Comparison of ENCODE assay signal across 8 cellular contexts in the genomic region with DNA sequence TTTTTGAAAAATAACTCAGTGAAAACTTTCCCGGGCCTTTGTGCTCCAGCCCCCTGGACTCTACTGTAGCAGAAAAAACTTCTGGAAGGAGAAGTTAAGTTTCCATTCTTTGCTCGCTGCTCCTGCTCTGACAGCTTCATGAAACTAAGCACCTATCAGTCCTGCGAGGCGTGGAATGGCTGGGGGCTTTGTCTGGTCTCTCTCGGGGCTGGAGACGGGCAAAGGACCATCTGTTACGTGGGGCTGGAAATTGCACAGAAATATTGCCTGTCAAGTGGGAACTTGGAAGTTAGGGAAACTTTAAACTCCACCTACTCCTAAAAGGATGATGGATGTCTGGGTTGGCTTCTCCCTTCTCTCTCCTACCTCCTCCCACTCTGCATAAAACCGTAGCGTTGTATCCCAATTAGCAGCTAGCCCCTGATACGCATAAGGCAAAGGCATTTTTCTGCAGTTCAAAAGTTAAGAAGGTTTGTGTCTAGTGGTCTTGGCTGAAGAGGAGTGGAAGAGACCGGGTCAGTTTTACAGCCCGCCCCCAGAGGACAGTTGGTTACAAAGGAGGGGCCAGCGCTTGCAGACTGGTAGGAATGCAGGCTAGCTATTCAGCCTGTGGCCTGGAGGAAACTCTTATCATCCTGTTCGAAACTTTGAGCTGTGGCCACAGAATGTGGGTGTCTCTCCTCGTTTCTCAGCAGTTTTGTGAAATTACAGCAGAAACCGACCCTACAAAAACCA. TPM values are rescaled to one million over a fixed set of nuclear protein-coding genes. Genes with fewer than 3 reads are reported as not detected.
A peak's percentile ranks its signal among the peaks of the same experiment; 100 is the strongest.
DNase-seq lines count a peak whose midpoint lies in the region; ATAC-seq and TF ChIP-seq lines count a peak whose summit lies in the region.

No MANE protein-coding gene starts in this region.

- H3K4me3 ChIP-seq in cardiac muscle cell (peak overlapping the region; percentile 92), parathyroid adenoma (ENCODE audit: low read depth, low read length) (peak overlapping the region; percentile 40)

- H2AFZ ChIP-seq in parathyroid adenoma = no peak overlapping the region

- no peaks in the 10 kb centered on the region for H3K9me3 ChIP-seq in cardiac muscle cell (ENCODE audit: low read depth)
- no peaks in the 10 kb centered on the region for H3K9me3 ChIP-seq in parathyroid adenoma (ENCODE audit: control insufficient read depth, low read length)

- H3K79me2 ChIP-seq in parathyroid adenoma = no peaks in the 10 kb centered on the region

- H3K27ac ChIP-seq in cardiac muscle cell = peak overlapping the region; percentile 6
- H3K27ac ChIP-seq in parathyroid adenoma = peak overlapping the region; percentile 14

- H3K9ac ChIP-seq in parathyroid adenoma = no peak overlapping the region

- H3K4me2 ChIP-seq in parathyroid adenoma (ENCODE audit: low read length) = peak overlapping the region; percentile 61

- H3K27me3 ChIP-seq in cardiac muscle cell (no peaks in the 10 kb centered on the region), parathyroid adenoma (ENCODE audit: control insufficient read depth, insufficient read depth, low read length) (peaks cover 5% of the 10 kb centered on the region)

- DNase-seq in EH (ENCODE audit: low read depth) (peak; percentile 85), cardiac muscle cell (ENCODE audit: low read depth in 1 of 2, low spot score in 1 of 2) (peak; percentile 80 to 90), NCI-H128 (lab: John Stamatoyannopoulos, UW; ENCODE audit: unreplicated experiment) (no peak)
- no peak for DNase-seq in central memory CD4-positive, alpha-beta T cell

- peak; percentile 90 for ATAC-seq in SK-N-SH treated with all-trans-retinoic acid at 6 μM for 48 hours
- ATAC-seq in GM21619 (IDR thresholded peaks at IDR 0.05; ENCODE audit: unreplicated experiment) = no peak
- no peak for ATAC-seq in HG03175 (IDR thresholded peaks at IDR 0.05; ENCODE audit: unreplicated experiment)

- TF ChIP-seq CTCF in cardiac muscle cell (IDR thresholded peaks at IDR 0.05; ENCODE audit: low read depth, low read length) = peak; percentile 24
- no peak for TF ChIP-seq CTCF in parathyroid adenoma (IDR thresholded peaks at IDR 0.05)

- no peaks in the 10 kb centered on the region for H3K36me3 ChIP-seq in cardiac muscle cell
- H3K36me3 ChIP-seq in parathyroid adenoma (ENCODE audit: control insufficient read depth, insufficient read depth, low read length) = no peaks in the 10 kb centered on the region

- H3K4me1 ChIP-seq in cardiac muscle cell (ENCODE audit: low read depth) (no peaks in the 10 kb centered on the region), parathyroid adenoma (no peaks in the 10 kb centered on the region)

TF ChIP-seq in SK-N-SH treated with all-trans-retinoic acid at 6 μM for 48 hours, 23 proteins besides CTCF, POLR2A, EP300 and RAD21:
- TF ChIP-seq, protein P1, sequence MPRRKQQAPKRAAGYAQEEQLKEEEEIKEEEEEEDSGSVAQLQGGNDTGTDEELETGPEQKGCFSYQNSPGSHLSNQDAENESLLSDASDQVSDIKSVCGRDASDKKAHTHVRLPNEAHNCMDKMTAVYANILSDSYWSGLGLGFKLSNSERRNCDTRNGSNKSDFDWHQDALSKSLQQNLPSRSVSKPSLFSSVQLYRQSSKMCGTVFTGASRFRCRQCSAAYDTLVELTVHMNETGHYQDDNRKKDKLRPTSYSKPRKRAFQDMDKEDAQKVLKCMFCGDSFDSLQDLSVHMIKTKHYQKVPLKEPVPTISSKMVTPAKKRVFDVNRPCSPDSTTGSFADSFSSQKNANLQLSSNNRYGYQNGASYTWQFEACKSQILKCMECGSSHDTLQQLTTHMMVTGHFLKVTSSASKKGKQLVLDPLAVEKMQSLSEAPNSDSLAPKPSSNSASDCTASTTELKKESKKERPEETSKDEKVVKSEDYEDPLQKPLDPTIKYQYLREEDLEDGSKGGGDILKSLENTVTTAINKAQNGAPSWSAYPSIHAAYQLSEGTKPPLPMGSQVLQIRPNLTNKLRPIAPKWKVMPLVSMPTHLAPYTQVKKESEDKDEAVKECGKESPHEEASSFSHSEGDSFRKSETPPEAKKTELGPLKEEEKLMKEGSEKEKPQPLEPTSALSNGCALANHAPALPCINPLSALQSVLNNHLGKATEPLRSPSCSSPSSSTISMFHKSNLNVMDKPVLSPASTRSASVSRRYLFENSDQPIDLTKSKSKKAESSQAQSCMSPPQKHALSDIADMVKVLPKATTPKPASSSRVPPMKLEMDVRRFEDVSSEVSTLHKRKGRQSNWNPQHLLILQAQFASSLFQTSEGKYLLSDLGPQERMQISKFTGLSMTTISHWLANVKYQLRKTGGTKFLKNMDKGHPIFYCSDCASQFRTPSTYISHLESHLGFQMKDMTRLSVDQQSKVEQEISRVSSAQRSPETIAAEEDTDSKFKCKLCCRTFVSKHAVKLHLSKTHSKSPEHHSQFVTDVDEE (CRISPR knock-in tag; IDR thresholded peaks at IDR 0.05) = no peak
- TF ChIP-seq GLIS3 (CRISPR knock-in tag; IDR thresholded peaks at IDR 0.05) (no peak), RARB (CRISPR knock-in tag; IDR thresholded peaks at IDR 0.05) (no peak), ESRRG (CRISPR knock-in tag; IDR thresholded peaks at IDR 0.05) (no peak), TCF4 (CRISPR knock-in tag; IDR thresholded peaks at IDR 0.05; ENCODE audit: borderline replicate concordance) (no peak), ZNF565 (CRISPR knock-in tag; conservative IDR thresholded peaks at IDR 0.05; ENCODE audit: low read depth) (no peak), ZNF70 (CRISPR knock-in tag; IDR thresholded peaks at IDR 0.05) (no peak), ARNTL (CRISPR knock-in tag; IDR thresholded peaks at IDR 0.05; ENCODE audit: borderline replicate concordance, low read depth) (no peak), ZC3H10 (CRISPR knock-in tag; IDR thresholded peaks at IDR 0.05) (no peak)

RNA-seq across cellular contexts. Expression of a gene that starts 1.2 kb away (rescaled TPM):
- total RNA-seq in cardiac muscle cell = 19.0 and 22.5 TPM in 2 replicates
- polyA plus RNA-seq in cardiac muscle cell = 16.7 and 17.4 TPM in 2 replicates

Comparison
In these comparisons a context has a peak if more than half of its experiments do, and no peak if none do; other contexts are left out.
1. DNase-seq: peak in EH (single experiment) and cardiac muscle cell (2 of 2); none in central memory CD4-positive, alpha-beta T cell (single experiment) and NCI-H128 (single experiment).